8 cellular contexts compared by ENCODE assay signal in genomic region chr6:127464881-127465459, GRCh38. TPM values are rescaled to one million over a fixed set of nuclear protein-coding genes. Genes with fewer than 3 reads are reported as not detected.
DNase-seq lines count a peak whose midpoint lies in the region; ATAC-seq and TF ChIP-seq lines count a peak whose summit lies in the region.

No MANE protein-coding gene starts in this region.

- peak; percentile 78 for TF ChIP-seq CTCF in AG04449 (IDR thresholded peaks at IDR 0.05; ENCODE audit: insufficient read depth, low read length, missing control alignments)
- peak; percentile 54 for TF ChIP-seq CTCF in lung (IDR thresholded peaks at IDR 0.05; ENCODE audit: control extremely low read depth, extremely low read depth)

- H3K9me3 ChIP-seq in lung (ENCODE audit: control insufficient read depth in 2 of 2, insufficient read depth in 1 of 2, low read length in 1 of 2), result no peaks in the 10 kb centered on the region

- CTCF ChIA-PET in AG04449 (lab: Yijun Ruan, JAX), result interaction anchor here (0.8 to 7.0 kb wide), 16 partner anchors 14 to 162 kb away, joined by 3 to 112 read pairs (median 6); no protein-coding TSS in a partner anchor

- DNase-seq in AG04449 (ENCODE audit: low read depth, low spot score), result no peak
- peak; percentile 45 for DNase-seq in NCI-H2227 (lab: John Stamatoyannopoulos, UW; ENCODE audit: unreplicated experiment)
- peak; percentile 53 to 55 for DNase-seq in activated CD4-positive, alpha-beta T cell treated with anti-CD3 and anti-CD28 coated beads for 24 hours (ENCODE audit: low read depth in 2 of 2)
- peak; percentile 80 for DNase-seq in dermis blood vessel endothelial cell
- DNase-seq in lung (ENCODE audit: low spot score), result peak; percentile 76
- peak; percentile 32 for DNase-seq in stimulated activated CD8-positive, alpha-beta memory T cell treated with anti-CD3 and anti-CD28 coated beads, Interleukin-12 subunit alpha, Interleukin-12 subunit beta, amount 100 ng/mL, for 24 hours (ENCODE audit: extremely low read depth)

- POLR2A ChIA-PET in AG04449 (lab: Yijun Ruan, JAX), result interaction anchor here (0.7 to 1.1 kb wide), 2 partner anchors 73 to 123 kb away, joined by 3 read pairs; no protein-coding TSS in a partner anchor

- H3K4me3 ChIP-seq in AG04449 (ENCODE audit: low read depth, low read length) (no peak overlapping the region), lung (no peak overlapping the region)

- H3K4me1 ChIP-seq in lung (ENCODE audit: control insufficient read depth in 2 of 2, insufficient read depth in 2 of 2, low read length in 2 of 2), result no peaks in the 10 kb centered on the region

- H3K36me3 ChIP-seq in lung (ENCODE audit: control insufficient read depth in 2 of 2, insufficient read depth in 2 of 2, low read length in 2 of 2), result no peaks in the 10 kb centered on the region

- WGBS in lung, 2 donors, result 41 to 48% methylated on average over 3 of the region's 3 CpGs

- ATAC-seq in GM18508 (IDR thresholded peaks at IDR 0.05; ENCODE audit: insufficient read depth, unreplicated experiment), result peak; percentile 86
- peak; percentile 83 for ATAC-seq in HG02973 (IDR thresholded peaks at IDR 0.05; ENCODE audit: unreplicated experiment)
- ATAC-seq in lung (ENCODE audit: insufficient read depth, low FRiP score), result peak; percentile 83

- no peak overlapping the region for H3K27ac ChIP-seq in lung (ENCODE audit: low read depth in 1 of 2, low read length in 1 of 2)

- no peaks in the 10 kb centered on the region for H3K27me3 ChIP-seq in lung (ENCODE audit: control insufficient read depth, insufficient read depth)

RNA-seq across cellular contexts. Expression of gene KIAA0408, which starts 5.8 kb away (rescaled TPM):
- total RNA-seq in dermis blood vessel endothelial cell (under 0.01 TPM in 1 of 2 replicates, not detected in the other), lung (10 to 100 TPM; 28.7 to 73.0 TPM)
- 10 to 100 TPM in 1 of 2 donors, 1 to 10 TPM in 1; 2.9 to 13.0 TPM for polyA plus RNA-seq in lung

Comparison
In these comparisons a context has a peak if more than half of its experiments do, and no peak if none do; other contexts are left out.
1. RNA of gene KIAA0408, which starts 5.8 kb away (total RNA-seq): 28.7 to 73.0 TPM in lung; under 0.01 TPM in dermis blood vessel endothelial cell; every median in the first group is over 10 times any median in the second.
2. Peak in every context shown above with its lines, with median percentiles within 50 percentile points of each other: ATAC-seq.